In genomic region chr11:32870676-32871075, GRCh38 we compare ENCODE assay signal across 8 cellular contexts. TPM values are rescaled to one million over a fixed set of nuclear protein-coding genes. Genes with fewer than 3 reads are reported as not detected.
DNase-seq lines count a peak whose midpoint lies in the region; ATAC-seq, FAIRE-seq and TF ChIP-seq lines count a peak whose summit lies in the region.

No MANE protein-coding gene starts in this region.

- H3K9ac ChIP-seq in fibroblast of lung (ENCODE audit: insufficient read depth, low read length), result no peak overlapping the region

- no peak overlapping the region for H3K27ac ChIP-seq in fibroblast of lung (ENCODE audit: insufficient read depth, low read length)

- no peaks in the 10 kb centered on the region for H3K27me3 ChIP-seq in fibroblast of lung (ENCODE audit: control insufficient read depth, insufficient read depth, low read length)

- H3K79me2 ChIP-seq in fibroblast of lung (ENCODE audit: control insufficient read depth, insufficient read depth, low read length), result no peaks in the 10 kb centered on the region

- no peak overlapping the region for H3K4me2 ChIP-seq in fibroblast of lung (ENCODE audit: extremely low read depth, insufficient read depth, low read length)

- ATAC-seq in HG02763 (IDR thresholded peaks at IDR 0.05; ENCODE audit: unreplicated experiment) (no peak), GM21619 (IDR thresholded peaks at IDR 0.05; ENCODE audit: unreplicated experiment) (no peak), omental fat pad (ENCODE audit: low FRiP score) (no peak)

- TF ChIP-seq POLR2A in GM12891 (IDR thresholded peaks at IDR 0.05; ENCODE audit: low read depth, low read length), result no peak

- H3K36me3 ChIP-seq in fibroblast of lung (ENCODE audit: control insufficient read depth, insufficient read depth, low read length), result no peaks in the 10 kb centered on the region

- no peak overlapping the region for H3K4me3 ChIP-seq in fibroblast of lung (replicated peaks in 1 of 4; ENCODE audit: control extremely low read depth in 1 of 4, insufficient read depth in 1 of 4, low read depth in 3 of 4, low read length in 4 of 4)

- H2AFZ ChIP-seq in fibroblast of lung (ENCODE audit: low read length), result no peak overlapping the region

- no peaks in the 10 kb centered on the region for H4K20me1 ChIP-seq in fibroblast of lung (ENCODE audit: control insufficient read depth, extremely low read depth, insufficient read depth, low read length)

- H3K9me3 ChIP-seq in fibroblast of lung (ENCODE audit: control insufficient read depth, insufficient read depth, low read depth, low read length), result no peaks in the 10 kb centered on the region

- DNase-seq in ACHN (peak; percentile 13), GM12891 (ENCODE audit: insufficient read length, low spot score) (peak; percentile 7), SW480 (ENCODE audit: low spot score) (peak; percentile 39), fibroblast of lung (ENCODE audit: low read depth in 2 of 2) (no peak), hepatic stellate cell (ENCODE audit: low spot score) (no peak), omental fat pad (ENCODE audit: low spot score) (no peak)

- peak; percentile 20 to 29 for TF ChIP-seq CTCF in fibroblast of lung (conservative IDR thresholded peaks at IDR 0.05 in 1 of 2, IDR thresholded peaks at IDR 0.05 in 1 of 2; ENCODE audit: low read depth in 1 of 2, low read length in 2 of 2)
- TF ChIP-seq CTCF in omental fat pad (IDR thresholded peaks at IDR 0.05), result no peak

- in situ Hi-C loops in ACHN (cut with HindIII; ENCODE audit: low pct_ligation_motif_present, low pct_unique_long_range_greater_than_20kb, low sequenced_read_pairs), result no loop called here

- FAIRE-seq in GM12891 (lab: Jason Lieb, UNC), result peak; percentile 35

- H3K4me1 ChIP-seq in fibroblast of lung (ENCODE audit: control insufficient read depth, extremely low read depth, insufficient read depth, low read length), result no peaks in the 10 kb centered on the region

TF ChIP-seq in GM12891, 5 proteins besides CTCF, POLR2A, EP300 and RAD21:
- TF ChIP-seq SPI1 (IDR thresholded peaks at IDR 0.05; ENCODE audit: low read depth, low read length), result no peak
- TF ChIP-seq POU2F2 (IDR thresholded peaks at IDR 0.05; ENCODE audit: low read depth, low read length), result no peak
- no peak for TF ChIP-seq PAX5 (IDR thresholded peaks at IDR 0.05; ENCODE audit: insufficient read depth, low read length, severe bottlenecking)
- no peak for TF ChIP-seq POLR2AphosphoS5 (IDR thresholded peaks at IDR 0.05; ENCODE audit: low read depth, low read length)
- TF ChIP-seq TAF1 (IDR thresholded peaks at IDR 0.05; ENCODE audit: low read depth, low read length), result no peak

RNA-seq across cellular contexts. Expression of gene QSER1, which starts 21.9 kb away (rescaled TPM):
- polyA plus RNA-seq in GM12891 (2012; ENCODE audit: low read depth, missing spikeins), result 2.4 TPM
- total RNA-seq in fibroblast of lung, result 17.2 and 17.7 TPM in 2 replicates
- polyA plus RNA-seq in fibroblast of lung, result 9.6 and 12.9 TPM in 2 replicates
- polyA plus RNA-seq in fibroblast of lung (2012), result 10.4 TPM in 2 replicates
- polyA minus RNA-seq in fibroblast of lung (ENCODE audit: low replicate concordance), result 13.2 and 16.2 TPM in 2 replicates
- total RNA-seq in omental fat pad, result 10 to 100 TPM; 22.6 to 34.2 (median 25.9) TPM

RNA-seq across cellular contexts. Expression of gene PRRG4, which starts 40.9 kb away (rescaled TPM):
- polyA plus RNA-seq in GM12891 (2012; ENCODE audit: low read depth, missing spikeins), result 0.42 TPM
- under 0.01 and 0.33 TPM in 2 replicates for total RNA-seq in fibroblast of lung
- polyA plus RNA-seq in fibroblast of lung, result 0.08 and 0.27 TPM in 2 replicates
- polyA plus RNA-seq in fibroblast of lung (2012), result 0.05 and 0.24 TPM in 2 replicates
- polyA minus RNA-seq in fibroblast of lung (ENCODE audit: low replicate concordance), result not detected in 2 replicates
- 1 to 10 TPM; 1.4 to 3.5 (median 2.0) TPM for total RNA-seq in omental fat pad

Comparison
In these comparisons a context has a peak if more than half of its experiments do, and no peak if none do; other contexts are left out.
1. DNase-seq: peak in ACHN (single experiment), GM12891 (single experiment) and SW480 (single experiment); none in fibroblast of lung (0 of 2), hepatic stellate cell (single experiment) and omental fat pad (single experiment).
2. CTCF ChIP-seq: peak in fibroblast of lung (2 of 2); none in omental fat pad (0 of 3).